In the genomic region with DNA sequence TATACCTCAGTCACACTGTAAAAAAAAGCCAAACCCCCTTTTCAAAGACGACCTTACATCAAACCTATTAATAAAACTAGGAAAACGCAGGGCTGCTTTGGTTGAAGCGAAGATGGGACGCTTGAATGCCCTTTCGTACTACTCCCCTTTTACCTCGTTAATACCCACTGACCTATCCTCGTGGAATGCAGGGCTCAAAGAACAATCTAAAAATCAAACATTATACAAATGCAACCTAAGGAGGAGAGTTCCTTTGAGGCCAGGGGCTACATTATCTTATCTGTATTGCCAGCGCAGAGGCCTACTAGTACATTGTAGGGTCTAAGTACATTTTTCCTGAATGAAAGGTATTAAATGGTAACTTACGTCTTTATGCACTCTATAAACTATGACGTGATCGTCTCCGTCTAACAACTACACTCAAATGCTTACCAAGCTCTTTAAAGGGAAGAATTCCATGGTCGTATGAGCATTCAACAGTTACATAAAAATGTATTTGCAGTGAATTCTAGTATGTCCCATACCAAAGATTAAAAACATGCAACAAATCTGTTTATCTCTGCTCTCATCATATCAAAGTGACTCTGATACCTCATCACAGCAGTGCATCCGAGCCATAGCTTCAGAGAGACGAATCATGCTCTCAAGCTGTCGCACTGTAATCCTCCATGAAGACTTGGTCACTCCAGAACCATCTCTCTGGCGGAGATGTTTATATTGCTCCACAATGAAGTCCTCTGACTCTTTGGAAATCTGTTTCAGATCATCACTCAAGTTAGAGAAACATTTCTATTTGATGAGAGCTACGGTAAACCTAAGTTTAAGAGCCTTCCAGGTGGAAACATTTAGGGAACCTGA, we compare ENCODE assay signal across 24 cellular contexts. TPM values are rescaled to one million over a fixed set of nuclear protein-coding genes. Genes with fewer than 3 reads are reported as not detected.
"Had no signal": no experiment of that assay in that cellular context is flagged by ENCODE, and none has a peak within 500 bp of the region (broad histone marks: within the 10 kb centered on the region; RNA-seq: fewer than 3 reads in every experiment).

No MANE protein-coding gene starts in this region.

- H3K4me3 Mint-ChIP-seq: activated CD4-positive, alpha-beta T cell treated with anti-CD3 and anti-CD28 coated beads, Interleukin-2, amount 10 ng/mL, durations not matched to agents 7 days and 5 days; natural killer cell; stimulated activated memory B cell treated with anti-CD40 and anti-IgM and Interleukin-4, amounts not matched to agents 10 μg/mL and 1 μg/mL and 100 μg/mL, for 72 hours had no signal

- H3K9me3 Mint-ChIP-seq: activated CD4-positive, alpha-beta T cell treated with anti-CD3 and anti-CD28 coated beads, Interleukin-2, amount 10 ng/mL, durations not matched to agents 7 days and 5 days; natural killer cell; stimulated activated memory B cell treated with anti-CD40 and anti-IgM and Interleukin-4, amounts not matched to agents 10 μg/mL and 1 μg/mL and 100 μg/mL, for 72 hours had no signal

- H3K9me3 ChIP-seq: body of pancreas, heart left ventricle, testis, vagina had no signal

- H3K4me3 ChIP-seq: body of pancreas, cardiac muscle cell, heart left ventricle, lung, smooth muscle cell, testis, vagina had no signal

- ATAC-seq: body of pancreas; heart left ventricle; left lobe of liver; natural killer cell; sciatic nerve; stimulated activated memory B cell treated with anti-CD40 and anti-IgM and Interleukin-4, amounts not matched to agents 10 μg/mL and 1 μg/mL and 100 μg/mL, for 72 hours had no signal

- H3K4me1 Mint-ChIP-seq: natural killer cell; stimulated activated memory B cell treated with anti-CD40 and anti-IgM and Interleukin-4, amounts not matched to agents 10 μg/mL and 1 μg/mL and 100 μg/mL, for 72 hours had no signal

- H3K9ac ChIP-seq: parathyroid adenoma had no signal

- H3K27ac Mint-ChIP-seq: activated CD4-positive, alpha-beta T cell treated with anti-CD3 and anti-CD28 coated beads, Interleukin-2, amount 10 ng/mL, durations not matched to agents 7 days and 5 days; natural killer cell; stimulated activated memory B cell treated with anti-CD40 and anti-IgM and Interleukin-4, amounts not matched to agents 10 μg/mL and 1 μg/mL and 100 μg/mL, for 72 hours had no signal

- H3K27me3 Mint-ChIP-seq: activated CD4-positive, alpha-beta T cell treated with anti-CD3 and anti-CD28 coated beads, Interleukin-2, amount 10 ng/mL, durations not matched to agents 7 days and 5 days; stimulated activated memory B cell treated with anti-CD40 and anti-IgM and Interleukin-4, amounts not matched to agents 10 μg/mL and 1 μg/mL and 100 μg/mL, for 72 hours had no signal

- H2AFZ ChIP-seq: parathyroid adenoma had no signal

- H3K27ac ChIP-seq: body of pancreas, cardiac muscle cell, epithelial cell of prostate, heart left ventricle, parathyroid adenoma, testis, vagina, WERI-Rb-1 had no signal

- H3K4me2 ChIP-seq: smooth muscle cell had no signal

- DNase-seq: activated CD4-positive, alpha-beta T cell treated with anti-CD3 and anti-CD28 coated beads, Interleukin-2, amount 10 ng/mL, durations not matched to agents 7 days and 5 days; activated CD4-positive, CD25-positive, alpha-beta regulatory T cell treated with anti-CD3 and anti-CD28 coated beads, Interleukin-2, amount 50 U/mL, for 72 hours; activated naive CD4-positive, alpha-beta T cell treated with Interleukin-2 at 50 U/mL for 16 hours; activated T-cell treated with anti-CD3 and anti-CD28 coated beads, Interleukin-2, amount 50 U/mL, for 1 hour; anterior cingulate cortex; body of pancreas; heart left ventricle; kidney; natural killer cell; nucleus accumbens; stimulated activated CD4-positive, alpha-beta T cell treated with anti-CD3 and anti-CD28 coated beads, Interleukin-15, amount 100 ng/mL, for 24 hours; T-helper 1 cell; testis; trophoblast cell; WERI-Rb-1 had no signal

- H3K27me3 ChIP-seq: body of pancreas, cardiac muscle cell, heart left ventricle, testis, vagina had no signal

- H3K4me1 ChIP-seq: body of pancreas, heart left ventricle, parathyroid adenoma, testis, vagina had no signal

RNA-seq across cellular contexts. Expression of a gene that starts 14.1 kb away (rescaled TPM):
- total RNA-seq: body of pancreas, kidney, left lobe of liver, vagina had no signal
- polyA plus RNA-seq: cardiac muscle cell, heart left ventricle, smooth muscle cell had no signal
